1 cellular context compared by ENCODE assay signal in genomic region chr19:4352701-4353121, GRCh38.
TF ChIP-seq lines count a peak whose summit lies in the region.

No MANE protein-coding gene starts in this region.

TF ChIP-seq in GM12878, 131 proteins besides CTCF, POLR2A, EP300 and RAD21:
- TF ChIP-seq MTA3 (IDR thresholded peaks at IDR 0.05; ENCODE audit: borderline replicate concordance, low read length) (no peak), IRF5 (IDR thresholded peaks at IDR 0.05; ENCODE audit: borderline replicate concordance) (no peak), ZNF384 (IDR thresholded peaks at IDR 0.05; ENCODE audit: borderline replicate concordance, low read depth, low read length) (peak; percentile 54), SMC3 (IDR thresholded peaks at IDR 0.05; ENCODE audit: borderline replicate concordance, low read length) (peak; percentile 59; the same call in 1 of the 2 replicates), SP1 (IDR thresholded peaks at IDR 0.05; ENCODE audit: low read depth, low read length) (no peak), IKZF2 (IDR thresholded peaks at IDR 0.05) (no peak), SKIL (IDR thresholded peaks at IDR 0.05; ENCODE audit: low read depth, poor library complexity, severe bottlenecking) (no peak), ZNF207 (IDR thresholded peaks at IDR 0.05; ENCODE audit: borderline replicate concordance) (no peak), MEF2A (IDR thresholded peaks at IDR 0.05; ENCODE audit: insufficient read depth, low read depth, low read length) (no peak), RUNX3 (IDR thresholded peaks at IDR 0.05; ENCODE audit: low read length) (peak; percentile 25; the same call in 1 of the 2 replicates)
